ENCODE assay signal across 9 cellular contexts in the genomic region with DNA sequence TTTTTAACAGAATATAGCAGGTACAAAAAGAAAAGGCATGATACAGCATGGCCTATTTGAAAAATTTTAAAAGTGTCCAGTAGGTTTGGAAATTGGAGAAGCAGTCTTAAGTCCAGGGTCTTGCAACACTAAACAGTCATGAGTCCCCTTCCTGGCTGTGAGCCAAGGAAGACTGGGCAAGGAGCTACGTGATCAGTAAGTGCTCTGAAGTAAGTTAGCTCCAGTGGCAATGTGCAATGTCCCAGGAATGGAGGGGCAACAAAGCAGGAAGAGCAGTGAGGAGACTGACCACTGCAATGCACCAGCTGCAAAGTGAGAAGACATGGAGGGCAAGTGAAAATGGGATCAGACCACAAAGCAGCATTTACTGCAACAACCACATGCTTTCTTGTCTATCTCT.
DNase-seq lines count a peak whose midpoint lies in the region; ATAC-seq and TF ChIP-seq lines count a peak whose summit lies in the region.
"Had no signal": no experiment of that assay in that cellular context is flagged by ENCODE, and none has a peak within 500 bp of the region (broad histone marks: within the 10 kb centered on the region; RNA-seq: fewer than 3 reads in every experiment).

No MANE protein-coding gene starts in this region.

- H3K36me3 Mint-ChIP-seq in T-helper 17 cell (ENCODE audit: low read depth) = peaks cover 5% of the 10 kb centered on the region
- H3K36me3 Mint-ChIP-seq in stimulated activated effector memory CD8-positive, alpha-beta T cell treated with anti-CD3 and anti-CD28 coated beads, Interleukin-12 subunit alpha, Interleukin-12 subunit beta, amount 100 ng/mL, for 72 hours = peaks cover 100% of the 10 kb centered on the region

- no peaks in the 10 kb centered on the region for H3K9me3 ChIP-seq in T-helper 17 cell (ENCODE audit: control insufficient read depth, low read length, poor library complexity, severe bottlenecking)

- no peaks in the 10 kb centered on the region for H3K9me3 Mint-ChIP-seq in stimulated activated effector memory CD8-positive, alpha-beta T cell treated with anti-CD3 and anti-CD28 coated beads, Interleukin-12 subunit alpha, Interleukin-12 subunit beta, amount 100 ng/mL, for 72 hours

- no peaks in the 10 kb centered on the region for H3K27me3 Mint-ChIP-seq in T-helper 17 cell

- TF ChIP-seq CTCF in GM20000 (IDR thresholded peaks at IDR 0.05; ENCODE audit: extremely low read depth, missing control alignments) = no peak

- H3K27ac Mint-ChIP-seq in T-helper 17 cell = peak overlapping the region; percentile 87
- peak overlapping the region; percentile 44 for H3K27ac Mint-ChIP-seq in stimulated activated effector memory CD8-positive, alpha-beta T cell treated with anti-CD3 and anti-CD28 coated beads, Interleukin-12 subunit alpha, Interleukin-12 subunit beta, amount 100 ng/mL, for 72 hours

- H3K4me1 Mint-ChIP-seq in T-helper 17 cell = peaks cover 16% of the 10 kb centered on the region
- H3K4me1 Mint-ChIP-seq in stimulated activated effector memory CD8-positive, alpha-beta T cell treated with anti-CD3 and anti-CD28 coated beads, Interleukin-12 subunit alpha, Interleukin-12 subunit beta, amount 100 ng/mL, for 72 hours = peaks cover 21% of the 10 kb centered on the region

- no peak for ATAC-seq in T-helper 17 cell
- peak; percentile 62 to 82 for ATAC-seq in left cardiac atrium
- ATAC-seq in stimulated activated effector memory CD8-positive, alpha-beta T cell treated with anti-CD3 and anti-CD28 coated beads, Interleukin-12 subunit alpha, Interleukin-12 subunit beta, amount 100 ng/mL, for 72 hours = no peak
- no peak for ATAC-seq in GM21526 (IDR thresholded peaks at IDR 0.05; ENCODE audit: low FRiP score, unreplicated experiment)

- no peak overlapping the region for H3K4me3 Mint-ChIP-seq in T-helper 17 cell
- no peak overlapping the region for H3K4me3 Mint-ChIP-seq in stimulated activated effector memory CD8-positive, alpha-beta T cell treated with anti-CD3 and anti-CD28 coated beads, Interleukin-12 subunit alpha, Interleukin-12 subunit beta, amount 100 ng/mL, for 72 hours

- DNase-seq in DMS 273 (lab: John Stamatoyannopoulos, UW; ENCODE audit: unreplicated experiment) = peak; percentile 20
- DNase-seq in DMS 273 treated with DMSO at 0.1 percent for 48 hours (lab: John Stamatoyannopoulos, UW) = no peak
- no peak for DNase-seq in T-helper 17 cell
- DNase-seq in left cardiac atrium = peak; percentile 66
- DNase-seq in stimulated activated effector memory CD8-positive, alpha-beta T cell treated with anti-CD3 and anti-CD28 coated beads, Interleukin-12 subunit alpha, Interleukin-12 subunit beta, amount 100 ng/mL, for 72 hours (ENCODE audit: low spot score in 2 of 2) = no peak
- no peak for DNase-seq in GM20000 (ENCODE audit: low spot score)
- DNase-seq in activated CD8-positive, alpha-beta memory T cell treated with anti-CD3 and anti-CD28 coated beads, Interleukin-2, amount 50 U/mL, for 4 hours = no peak
- DNase-seq: stimulated activated naive CD4-positive, alpha-beta T cell had no signal

- intact Hi-C loops in left cardiac atrium (cut with DNase I) = no loop called here

Comparison
In these comparisons a context has a peak if more than half of its experiments do, and no peak if none do; other contexts are left out.
1. DNase-seq: peak in DMS 273 (single experiment) and left cardiac atrium (single experiment); none in DMS 273 treated with DMSO at 0.1 percent for 48 hours (single experiment), T-helper 17 cell (0 of 3), stimulated activated effector memory CD8-positive, alpha-beta T cell treated with anti-CD3 and anti-CD28 coated beads, Interleukin-12 subunit alpha, Interleukin-12 subunit beta, amount 100 ng/mL, for 72 hours (0 of 2), GM20000 (single experiment) and activated CD8-positive, alpha-beta memory T cell treated with anti-CD3 and anti-CD28 coated beads, Interleukin-2, amount 50 U/mL, for 4 hours (single experiment).
2. ATAC-seq: peak in left cardiac atrium (2 of 2); none in T-helper 17 cell (single experiment), stimulated activated effector memory CD8-positive, alpha-beta T cell treated with anti-CD3 and anti-CD28 coated beads, Interleukin-12 subunit alpha, Interleukin-12 subunit beta, amount 100 ng/mL, for 72 hours (single experiment) and GM21526 (single experiment).